In the genomic region with DNA sequence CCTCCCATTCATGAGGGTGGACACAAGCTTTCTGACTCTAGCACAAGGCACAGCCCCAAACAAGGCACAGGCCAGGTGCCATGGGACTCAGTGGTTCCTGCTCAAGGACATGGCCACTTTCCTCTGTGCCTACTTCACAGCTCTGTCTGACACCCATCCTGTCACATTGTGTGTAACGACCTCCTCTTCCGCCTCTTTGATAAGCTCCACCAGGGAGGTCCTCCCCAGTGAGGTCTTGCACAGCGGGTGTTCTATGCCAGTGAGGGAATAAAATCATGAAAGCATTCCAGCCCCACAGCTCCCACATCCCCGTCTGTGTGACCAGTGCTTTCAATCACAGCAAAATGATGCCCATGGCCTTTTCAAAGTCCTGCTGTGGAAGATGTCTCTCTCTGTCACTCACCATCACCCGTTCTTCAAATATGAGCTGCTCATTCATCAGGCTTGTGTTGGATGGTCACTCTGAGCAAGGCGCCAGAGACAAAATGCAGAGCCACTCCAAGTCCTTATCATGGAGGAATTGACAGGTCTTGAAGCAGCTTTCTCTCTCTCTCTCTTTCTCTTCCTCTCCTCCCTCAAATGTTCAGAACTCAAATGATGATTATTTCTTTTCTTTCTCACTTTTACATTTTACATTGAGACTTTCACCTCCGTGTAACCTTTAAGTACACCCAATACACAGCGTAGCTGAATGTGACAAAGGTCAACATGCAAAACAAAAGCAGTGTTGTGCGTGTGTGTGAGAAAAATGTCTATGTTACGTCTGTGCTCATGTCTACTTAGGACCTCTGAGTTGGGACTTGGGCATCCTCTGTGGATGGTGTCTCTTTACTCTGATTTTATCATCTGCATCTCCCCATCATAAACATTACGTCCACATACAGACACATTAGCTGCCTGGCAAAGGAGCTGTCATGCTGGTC, we compare ENCODE assay signal across 14 cellular contexts.
"Had no signal": no experiment of that assay in that cellular context is flagged by ENCODE, and none has a peak within 500 bp of the region (broad histone marks: within the 10 kb centered on the region; RNA-seq: fewer than 3 reads in every experiment).

No MANE protein-coding gene starts in this region.

- DNase-seq: activated B cell treated with CpG ODN at 0.5 μM for 24 hours; activated CD4-positive, alpha-beta T cell treated with anti-CD3 and anti-CD28 coated beads, Interleukin-2, amount 10 ng/mL, durations not matched to agents 7 days and 5 days; activated effector memory CD4-positive, alpha-beta T cell treated with Interleukin-2 at 50 U/mL for 16 hours; anterior cingulate cortex; foreskin keratinocyte; immature natural killer cell; natural killer cell; stimulated activated CD4-positive, alpha-beta T cell treated with anti-CD3 and anti-CD28 coated beads, Interleukin-15, amount 100 ng/mL, for 24 hours; stimulated activated CD4-positive, alpha-beta T cell treated with anti-CD3 and anti-CD28 coated beads, Interleukin-4, amount 100 ng/mL, for 24 hours had no signal

- H3K27ac ChIP-seq: foreskin keratinocyte, tibial nerve had no signal

- H3K4me3 Mint-ChIP-seq: activated B cell treated with CpG ODN at 0.5 μM for 24 hours; activated CD4-positive, alpha-beta T cell treated with anti-CD3 and anti-CD28 coated beads, Interleukin-2, amount 10 ng/mL, durations not matched to agents 7 days and 5 days; activated naive CD8-positive, alpha-beta T cell; immature natural killer cell; natural killer cell; T-helper 1 cell treated with Interleukin-12 subunit alpha and Interleukin-12 subunit beta and Interleukin-4 antibody, amounts not matched to agents 30 μg/mL and 1 μg/mL, for 36 hours had no signal

- H3K27me3 ChIP-seq: foreskin keratinocyte, tibial nerve had no signal

- H3K4me1 Mint-ChIP-seq: activated B cell treated with CpG ODN at 0.5 μM for 24 hours; activated CD4-positive, alpha-beta T cell treated with anti-CD3 and anti-CD28 coated beads, Interleukin-2, amount 10 ng/mL, durations not matched to agents 7 days and 5 days had no signal

- H3K36me3 Mint-ChIP-seq: activated naive CD8-positive, alpha-beta T cell; immature natural killer cell; natural killer cell had no signal

- ATAC-seq: foreskin keratinocyte, SK-N-SH treated with all-trans-retinoic acid at 6 μM for 48 hours had no signal

- H3K36me3 ChIP-seq: tibial nerve had no signal

- H3K27me3 Mint-ChIP-seq: activated naive CD8-positive, alpha-beta T cell had no signal

- H3K9me3 Mint-ChIP-seq: activated B cell treated with CpG ODN at 0.5 μM for 24 hours; activated CD4-positive, alpha-beta T cell treated with anti-CD3 and anti-CD28 coated beads, Interleukin-2, amount 10 ng/mL, durations not matched to agents 7 days and 5 days; immature natural killer cell; natural killer cell; T-helper 1 cell treated with Interleukin-12 subunit alpha and Interleukin-12 subunit beta and Interleukin-4 antibody, amounts not matched to agents 30 μg/mL and 1 μg/mL, for 36 hours had no signal

- H3K27ac Mint-ChIP-seq: activated B cell treated with CpG ODN at 0.5 μM for 24 hours; activated CD4-positive, alpha-beta T cell treated with anti-CD3 and anti-CD28 coated beads, Interleukin-2, amount 10 ng/mL, durations not matched to agents 7 days and 5 days; immature natural killer cell; natural killer cell; T-helper 1 cell treated with Interleukin-12 subunit alpha and Interleukin-12 subunit beta and Interleukin-4 antibody, amounts not matched to agents 30 μg/mL and 1 μg/mL, for 36 hours had no signal

- H3K9me3 ChIP-seq: tibial nerve had no signal

- H3K4me3 ChIP-seq: lung, tibial nerve had no signal
